19 cellular contexts compared by ENCODE assay signal in the genomic region with DNA sequence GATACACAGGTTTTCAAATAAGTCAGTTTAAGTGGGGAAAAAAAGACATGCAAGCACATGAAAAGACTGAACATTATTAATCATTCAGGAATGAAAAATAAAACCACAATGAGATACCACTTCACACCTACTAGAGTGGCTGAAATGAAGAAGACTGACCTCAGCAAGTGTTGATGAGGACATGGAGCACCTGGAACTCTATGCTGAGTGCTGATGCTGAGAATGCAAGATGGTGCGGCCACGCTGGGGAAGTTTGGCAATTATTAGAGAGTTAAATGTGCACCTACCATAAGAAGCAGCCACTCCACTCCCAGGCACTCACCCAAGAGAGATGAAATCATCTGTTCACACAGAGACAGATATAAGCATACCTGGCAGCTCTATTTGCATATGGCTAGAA. TPM values are rescaled to one million over a fixed set of nuclear protein-coding genes. Genes with fewer than 3 reads are reported as not detected.
DNase-seq lines count a peak whose midpoint lies in the region; ATAC-seq, FAIRE-seq and TF ChIP-seq lines count a peak whose summit lies in the region.
"Had no signal": no experiment of that assay in that cellular context is flagged by ENCODE, and none has a peak within 500 bp of the region (broad histone marks: within the 10 kb centered on the region; RNA-seq: fewer than 3 reads in every experiment).

No MANE protein-coding gene starts in this region.

- peaks cover 39% of the 10 kb centered on the region for H3K4me1 Mint-ChIP-seq in nephron progenitor cell
- no peaks in the 10 kb centered on the region for H3K4me1 Mint-ChIP-seq in activated T-helper 17 cell treated with anti-CD3 and anti-CD28 coated beads, Interleukin-2, amount 50 U/mL, for 72 hours
- H3K4me1 Mint-ChIP-seq: CD14-positive monocyte; CD4-positive, alpha-beta memory T cell; IgD-negative memory B cell had no signal

- no peak for ATAC-seq in activated T-helper 17 cell treated with anti-CD3 and anti-CD28 coated beads, Interleukin-2, amount 50 U/mL, for 72 hours (replicated peaks)
- ATAC-seq: A549, HepG2 had no signal

- no peaks in the 10 kb centered on the region for H3K4me1 ChIP-seq in mammary epithelial cell (ENCODE audit: insufficient read depth, low read length)
- no peaks in the 10 kb centered on the region for H3K4me1 ChIP-seq in breast epithelium
- no peaks in the 10 kb centered on the region for H3K4me1 ChIP-seq in keratinocyte (ENCODE audit: control insufficient read depth, extremely low read depth, insufficient read depth, low read length)
- H3K4me1 ChIP-seq: A549 had no signal

- WGBS in mammary epithelial cell (ENCODE audit: low coverage, missing lambda C conversion rate): 71% methylated on average over 2 of the region's 2 CpGs

- TF ChIP-seq CTCF in mammary epithelial cell (conservative IDR thresholded peaks at IDR 0.05 in 1 of 2, IDR thresholded peaks at IDR 0.05 in 1 of 2; ENCODE audit: extremely low read depth in 1 of 2, insufficient read depth in 1 of 2, low read depth in 1 of 2, low read length in 2 of 2): no peak
- TF ChIP-seq CTCF in breast epithelium (IDR thresholded peaks at IDR 0.05): no peak
- no peak for TF ChIP-seq CTCF in keratinocyte (optimal IDR thresholded peaks at IDR 0.05 in 1 of 3, IDR thresholded peaks at IDR 0.05 in 1 of 3, conservative IDR thresholded peaks at IDR 0.05 in 1 of 3; ENCODE audit: extremely low read depth in 1 of 3, insufficient read depth in 2 of 3, low read length in 3 of 3)
- TF ChIP-seq CTCF in nephron progenitor cell (IDR thresholded peaks at IDR 0.05): no peak

- in situ Hi-C loops in mammary epithelial cell (cut with MboI; ENCODE audit: low sequenced_read_pairs in 2 of 2): no loop called here

- no peaks in the 10 kb centered on the region for H3K36me3 Mint-ChIP-seq in nephron progenitor cell (ENCODE audit: low read depth)
- no peaks in the 10 kb centered on the region for H3K36me3 Mint-ChIP-seq in activated T-helper 17 cell treated with anti-CD3 and anti-CD28 coated beads, Interleukin-2, amount 50 U/mL, for 72 hours (ENCODE audit: low read depth)
- H3K36me3 Mint-ChIP-seq: CD14-positive monocyte had no signal

- H3K9me3 ChIP-seq in mammary epithelial cell (replicated peaks; ENCODE audit: insufficient read depth, low read length) (peaks cover 8% of the 10 kb centered on the region), breast epithelium (peaks cover 37 to 40% of the 10 kb centered on the region in 2 donors), keratinocyte (ENCODE audit: control insufficient read depth, low read depth, low read length) (peaks cover 4% of the 10 kb centered on the region)

- dilution Hi-C loops in mammary epithelial cell (cut with HindIII; ENCODE audit: low sequenced_read_pairs): loop anchor here (5.0 kb wide), 2 partner anchors 95 to 100 kb away; no protein-coding TSS in a partner anchor
- dilution Hi-C loops in keratinocyte (cut with MboI; ENCODE audit: extremely low pct_ligation_motif_present, low sequenced_read_pairs): no loop called here

- H3K27ac Mint-ChIP-seq in nephron progenitor cell: no peak overlapping the region
- H3K27ac Mint-ChIP-seq in activated T-helper 17 cell treated with anti-CD3 and anti-CD28 coated beads, Interleukin-2, amount 50 U/mL, for 72 hours: no peak overlapping the region
- H3K27ac Mint-ChIP-seq: CD14-positive monocyte; CD4-positive, alpha-beta memory T cell; IgD-negative memory B cell had no signal

- no peak for TF ChIP-seq POLR2A in breast epithelium (IDR thresholded peaks at IDR 0.05)

- no peaks in the 10 kb centered on the region for H3K79me2 ChIP-seq in mammary epithelial cell (ENCODE audit: insufficient read depth, low read length)
- no peaks in the 10 kb centered on the region for H3K79me2 ChIP-seq in keratinocyte (ENCODE audit: control insufficient read depth, insufficient read depth, low read length)

- H3K9ac ChIP-seq in mammary epithelial cell (ENCODE audit: insufficient read depth, low read length): no peak overlapping the region
- H3K9ac ChIP-seq in keratinocyte (ENCODE audit: control insufficient read depth, extremely low read depth, insufficient read depth, low read length): no peak overlapping the region

- H3K4me3 Mint-ChIP-seq in nephron progenitor cell: no peak overlapping the region
- H3K4me3 Mint-ChIP-seq in activated T-helper 17 cell treated with anti-CD3 and anti-CD28 coated beads, Interleukin-2, amount 50 U/mL, for 72 hours: no peak overlapping the region
- H3K4me3 Mint-ChIP-seq: CD14-positive monocyte; CD4-positive, alpha-beta memory T cell had no signal

- DNase-seq in mammary epithelial cell (peak; percentile 21), breast epithelium (ENCODE audit: low spot score in 2 of 2) (no peak), amniotic epithelial cell (ENCODE audit: low read depth) (peak; percentile 3), keratinocyte (ENCODE audit: low read depth, low spot score) (peak; percentile 9), nephron progenitor cell (no peak), activated gamma-delta T cell treated with Interleukin-2 at 50 U/mL for 16 hours (no peak)
- DNase-seq: AML-193; CD4-positive, alpha-beta memory T cell; DMS153; DMS79; GDM1; GOT3; H7 had no signal

- peaks cover 31% of the 10 kb centered on the region for H3K9me3 Mint-ChIP-seq in nephron progenitor cell
- peaks cover 7% of the 10 kb centered on the region for H3K9me3 Mint-ChIP-seq in activated T-helper 17 cell treated with anti-CD3 and anti-CD28 coated beads, Interleukin-2, amount 50 U/mL, for 72 hours

- H3K4me3 ChIP-seq in mammary epithelial cell (replicated peaks in 1 of 3; ENCODE audit: insufficient read depth in 1 of 3, low read depth in 2 of 3, low read length in 3 of 3) (no peak overlapping the region), breast epithelium (no peak overlapping the region), keratinocyte (ENCODE audit: control insufficient read depth in 2 of 3, extremely low read depth in 1 of 3, insufficient read depth in 2 of 3, low read depth in 1 of 3, low read length in 3 of 3) (no peak overlapping the region)
- H3K4me3 ChIP-seq: A549 had no signal

- H3K27ac ChIP-seq in mammary epithelial cell (ENCODE audit: insufficient read depth, low read depth, low read length) (no peak overlapping the region), breast epithelium (no peak overlapping the region), keratinocyte (ENCODE audit: control insufficient read depth, insufficient read depth, low read length) (no peak overlapping the region)
- H3K27ac ChIP-seq: 22Rv1, A549 had no signal

- H3K27me3 Mint-ChIP-seq in nephron progenitor cell (ENCODE audit: low read depth, poor library complexity): peaks cover 19% of the 10 kb centered on the region
- H3K27me3 Mint-ChIP-seq in activated T-helper 17 cell treated with anti-CD3 and anti-CD28 coated beads, Interleukin-2, amount 50 U/mL, for 72 hours: peaks cover 10% of the 10 kb centered on the region

- H4K20me1 ChIP-seq in mammary epithelial cell (ENCODE audit: insufficient read depth, low read length): no peaks in the 10 kb centered on the region
- no peaks in the 10 kb centered on the region for H4K20me1 ChIP-seq in keratinocyte (ENCODE audit: control insufficient read depth, extremely low read depth, insufficient read depth, low read length)

- H3K9me1 ChIP-seq in keratinocyte (ENCODE audit: control insufficient read depth, extremely low read depth, insufficient read depth, low read length): no peaks in the 10 kb centered on the region

- H3K4me2 ChIP-seq in mammary epithelial cell (ENCODE audit: insufficient read depth, low read depth, low read length) (no peak overlapping the region), keratinocyte (ENCODE audit: control insufficient read depth, extremely low read depth, insufficient read depth, low read depth, low read length) (no peak overlapping the region)
- H3K4me2 ChIP-seq: A549 had no signal

- no TSS peak for BruUV-seq in mammary epithelial cell (replicated peaks; lab: Mats Ljungman, UMichigan)

- CTCF ChIA-PET in mammary epithelial cell (lab: Charles Lee; ENCODE audit: low non-redundant PET): no interaction called here

- FAIRE-seq in keratinocyte (lab: Jason Lieb, UNC): no peak
- FAIRE-seq: A549, HepG2 had no signal

- intact Hi-C loops in mammary epithelial cell (cut with micrococcal nuclease): no loop called here
- intact Hi-C loops in breast epithelium (cut with DNase I; ENCODE audit: low total_unique reads): no loop called here

- no peak overlapping the region for H2AFZ ChIP-seq in mammary epithelial cell (ENCODE audit: low read depth, low read length)
- H2AFZ ChIP-seq in keratinocyte (ENCODE audit: control insufficient read depth, low read length): no peak overlapping the region

- H3K27me3 ChIP-seq in mammary epithelial cell (ENCODE audit: insufficient read depth, low read length) (no peaks in the 10 kb centered on the region), breast epithelium (peaks cover 4 to 26% of the 10 kb centered on the region in 2 donors), keratinocyte (ENCODE audit: control insufficient read depth, extremely low read depth, insufficient read depth, low read length) (peaks cover 26% of the 10 kb centered on the region)

- H3K36me3 ChIP-seq in mammary epithelial cell (ENCODE audit: insufficient read depth, low read length): no peaks in the 10 kb centered on the region
- no peaks in the 10 kb centered on the region for H3K36me3 ChIP-seq in breast epithelium
- no peaks in the 10 kb centered on the region for H3K36me3 ChIP-seq in keratinocyte (ENCODE audit: control insufficient read depth in 2 of 2, extremely low read depth in 1 of 2, insufficient read depth in 2 of 2, low read length in 2 of 2)

RNA-seq across cellular contexts. Expression of a gene that starts 32.9 kb away (rescaled TPM):
- total RNA-seq in mammary epithelial cell (under 1 TPM in 1 of 2 donors, not detected in 1; 0.83 TPM), breast epithelium (1 to 10 TPM in 1 of 3 donors, under 1 TPM in 2; 0.59 to 1.3 (median 0.96) TPM)
- polyA plus RNA-seq in mammary epithelial cell (0.02 TPM), keratinocyte (0.03 to 0.36 TPM in 2 of 3 replicates, not detected in the other)
- polyA minus RNA-seq in mammary epithelial cell (not detected), keratinocyte (0.13 to 0.23 TPM in 2 of 3 replicates, not detected in the other)
- not detected for polyA plus RNA-seq in keratinocyte (2011; ENCODE audit: low read depth)
- polyA plus RNA-seq in keratinocyte (2011; cell fraction: cytosol; rRNA removed): 0.05 and 0.22 TPM in 2 replicates
- 0.18 and 0.65 TPM in 2 replicates for polyA plus RNA-seq in keratinocyte (2011; cell fraction: nucleus; rRNA removed)
- 0.03 and 0.13 TPM in 2 replicates for polyA plus RNA-seq in keratinocyte (2012; ENCODE audit: low replicate concordance)
- polyA minus RNA-seq in keratinocyte (2011; cell fraction: cytosol; rRNA and poly(A)+ RNA removed): not detected
- polyA minus RNA-seq in keratinocyte (2011; cell fraction: nucleus; rRNA and poly(A)+ RNA removed): 0.74 and 0.85 TPM in 2 replicates
- under 1 TPM; 0.06 to 0.19 TPM for total RNA-seq in activated T-helper 17 cell treated with anti-CD3 and anti-CD28 coated beads, Interleukin-2, amount 50 U/mL, for 72 hours
- polyA plus RNA-seq: CD14-positive monocyte; CD4-positive, alpha-beta memory T cell had no signal

Comparison
In these comparisons a context has a peak if more than half of its experiments do, and no peak if none do; other contexts are left out.
1. DNase-seq: peak in mammary epithelial cell (single experiment), amniotic epithelial cell (single experiment) and keratinocyte (single experiment); none in breast epithelium (0 of 2), nephron progenitor cell (single experiment) and activated gamma-delta T cell treated with Interleukin-2 at 50 U/mL for 16 hours (single experiment).